In genomic region chr16:13269905-13270528, GRCh38 we compare ENCODE assay signal across 1 cellular context.
TF ChIP-seq lines count a peak whose summit lies in the region.

No MANE protein-coding gene starts in this region.

TF ChIP-seq in HepG2, 621 proteins besides CTCF, POLR2A, EP300 and RAD21 (continued from another document and continues in another):
- no peak; the same call in 1 of the 2 replicates for TF ChIP-seq ZNF484 (CRISPR knock-in tag; IDR thresholded peaks at IDR 0.05; ENCODE audit: borderline replicate concordance, low read depth)
- peak; percentile 80; the same call in 1 of the 2 replicates for TF ChIP-seq PPARG (CRISPR knock-in tag; conservative IDR thresholded peaks at IDR 0.05)
- peak; percentile 98 for TF ChIP-seq STAT6 (CRISPR knock-in tag; IDR thresholded peaks at IDR 0.05; ENCODE audit: borderline replicate concordance)
- TF ChIP-seq ZIK1 (CRISPR knock-in tag; IDR thresholded peaks at IDR 0.05; ENCODE audit: borderline replicate concordance, low read depth), result no peak
- TF ChIP-seq TAF1 (CRISPR knock-in tag; IDR thresholded peaks at IDR 0.05), result no peak
- TF ChIP-seq ZNF616 (CRISPR knock-in tag; IDR thresholded peaks at IDR 0.05; ENCODE audit: low read depth), result no peak
- TF ChIP-seq POLR2AphosphoS2 (IDR thresholded peaks at IDR 0.05; ENCODE audit: low read depth, low read length), result no peak
- no peak for TF ChIP-seq RBM22 (optimal IDR thresholded peaks at IDR 0.05; ENCODE audit: low read length)
- TF ChIP-seq NFE2 (CRISPR knock-in tag; IDR thresholded peaks at IDR 0.05), result no peak
- peak; percentile 67 for TF ChIP-seq IKZF4 (CRISPR knock-in tag; IDR thresholded peaks at IDR 0.05; ENCODE audit: borderline replicate concordance, low read depth, not compliant biosample characterization)
- no peak for TF ChIP-seq KLF12 (CRISPR knock-in tag; IDR thresholded peaks at IDR 0.05; ENCODE audit: borderline replicate concordance)
- no peak for TF ChIP-seq MXD1 (CRISPR knock-in tag; IDR thresholded peaks at IDR 0.05)
- TF ChIP-seq ZBTB10 (CRISPR knock-in tag; IDR thresholded peaks at IDR 0.05; ENCODE audit: borderline replicate concordance), result 0 out of 2 replicates have a peak, but pooled peaks have one; percentile 53
- TF ChIP-seq FOXA1 (IDR thresholded peaks at IDR 0.05), result peak; percentile 88
- peak; percentile 100 for TF ChIP-seq FOXA1 (CRISPR knock-in tag; IDR thresholded peaks at IDR 0.05)
- TF ChIP-seq ATF3 (CRISPR knock-in tag; IDR thresholded peaks at IDR 0.05), result peak; percentile 71; the same call in 1 of the 2 replicates
- TF ChIP-seq ZNF136 (CRISPR knock-in tag; IDR thresholded peaks at IDR 0.05; ENCODE audit: low read depth), result peak; percentile 92
- TF ChIP-seq POGK (CRISPR knock-in tag; conservative IDR thresholded peaks at IDR 0.05), result peak; percentile 79; the same call in 1 of the 2 replicates
- TF ChIP-seq ZNF639 (CRISPR knock-in tag; conservative IDR thresholded peaks at IDR 0.05), result 0 out of 2 replicates have a peak, but pooled peaks have one; percentile 71
- no peak for TF ChIP-seq KLF15 (CRISPR knock-in tag; IDR thresholded peaks at IDR 0.05; ENCODE audit: borderline replicate concordance)
- TF ChIP-seq HBP1 (CRISPR knock-in tag; IDR thresholded peaks at IDR 0.05; ENCODE audit: low read depth), result peak; percentile 84; the same call in 1 of the 2 replicates
- peak; percentile 81; the same call in 1 of the 2 replicates for TF ChIP-seq ZFP36L1 (CRISPR knock-in tag; IDR thresholded peaks at IDR 0.05)
- 0 out of 2 replicates have a peak, but pooled peaks have one; percentile 48 for TF ChIP-seq SATB2 (CRISPR knock-in tag; IDR thresholded peaks at IDR 0.05)
- peak; percentile 96; the same call in 1 of the 2 replicates for TF ChIP-seq KDM3A (CRISPR knock-in tag; IDR thresholded peaks at IDR 0.05; ENCODE audit: low read depth)
- no peak for TF ChIP-seq ISX (CRISPR knock-in tag; conservative IDR thresholded peaks at IDR 0.05)
- peak; percentile 87; the same call in 1 of the 2 replicates for TF ChIP-seq ZNF34 (CRISPR knock-in tag; IDR thresholded peaks at IDR 0.05; ENCODE audit: borderline replicate concordance)
- peak; percentile 54 for TF ChIP-seq STAG1 (CRISPR knock-in tag; IDR thresholded peaks at IDR 0.05)
- no peak for TF ChIP-seq NKX3-1 (CRISPR knock-in tag; IDR thresholded peaks at IDR 0.05)
- no peak; the same call in 1 of the 2 replicates for TF ChIP-seq IRF1 (CRISPR knock-in tag; IDR thresholded peaks at IDR 0.05; ENCODE audit: low read depth)
- no peak for TF ChIP-seq ZNF335 (CRISPR knock-in tag; IDR thresholded peaks at IDR 0.05)
- no peak for TF ChIP-seq ZXDC (CRISPR knock-in tag; IDR thresholded peaks at IDR 0.05)
- no peak; the same call in 1 of the 2 replicates for TF ChIP-seq ZNF740 (CRISPR knock-in tag; IDR thresholded peaks at IDR 0.05)
- peak; percentile 92 for TF ChIP-seq MIER2 (CRISPR knock-in tag; IDR thresholded peaks at IDR 0.05)
- TF ChIP-seq ZNF282 (IDR thresholded peaks at IDR 0.05; ENCODE audit: partially characterized antibody), result no peak
- TF ChIP-seq ZNF720 (CRISPR knock-in tag; IDR thresholded peaks at IDR 0.05), result no peak
- no peak for TF ChIP-seq E2F2 (CRISPR knock-in tag; IDR thresholded peaks at IDR 0.05; ENCODE audit: borderline replicate concordance)
- no peak for TF ChIP-seq ZNF790 (CRISPR knock-in tag; IDR thresholded peaks at IDR 0.05; ENCODE audit: borderline replicate concordance)
- TF ChIP-seq PHF20 (CRISPR knock-in tag; IDR thresholded peaks at IDR 0.05), result no peak
- peak; percentile 84 for TF ChIP-seq NR2C2 (CRISPR knock-in tag; IDR thresholded peaks at IDR 0.05; ENCODE audit: borderline replicate concordance)
- TF ChIP-seq MTA1 (CRISPR knock-in tag; IDR thresholded peaks at IDR 0.05; ENCODE audit: borderline replicate concordance), result peak; percentile 98; the same call in 1 of the 2 replicates
- peak; percentile 50; the same call in 1 of the 2 replicates for TF ChIP-seq GABPB1 (CRISPR knock-in tag; IDR thresholded peaks at IDR 0.05)
- no peak for TF ChIP-seq ELK4 (CRISPR knock-in tag; IDR thresholded peaks at IDR 0.05; ENCODE audit: borderline replicate concordance)
- TF ChIP-seq ZNF124 (CRISPR knock-in tag; IDR thresholded peaks at IDR 0.05), result peak; percentile 92
- 0 out of 2 replicates have a peak, but pooled peaks have one; percentile 59 for TF ChIP-seq ZNF224 (CRISPR knock-in tag; IDR thresholded peaks at IDR 0.05)
- no peak for TF ChIP-seq CENPT (CRISPR knock-in tag; IDR thresholded peaks at IDR 0.05; ENCODE audit: low read depth)
- TF ChIP-seq ZNF570 (CRISPR knock-in tag; IDR thresholded peaks at IDR 0.05; ENCODE audit: borderline replicate concordance), result no peak
- TF ChIP-seq ZNF441 (CRISPR knock-in tag; IDR thresholded peaks at IDR 0.05; ENCODE audit: borderline replicate concordance), result peak; percentile 97
